10 cellular contexts compared by ENCODE assay signal in genomic region chr10:89001428-89002072, GRCh38. TPM values are rescaled to one million over a fixed set of nuclear protein-coding genes. Genes with fewer than 3 reads are reported as not detected.
DNase-seq lines count a peak whose midpoint lies in the region; ATAC-seq and TF ChIP-seq lines count a peak whose summit lies in the region.
"Had no signal": no experiment of that assay in that cellular context is flagged by ENCODE, and none has a peak within 500 bp of the region (broad histone marks: within the 10 kb centered on the region; RNA-seq: fewer than 3 reads in every experiment).

No MANE protein-coding gene starts in this region.

- peaks cover 4 to 10% of the 10 kb centered on the region in 2 donors for H3K4me1 ChIP-seq in breast epithelium
- peaks cover 2% of the 10 kb centered on the region for H3K4me1 ChIP-seq in mesenchymal stem cell (ENCODE audit: control insufficient read depth, insufficient read depth, low read depth, low read length)

- no peak overlapping the region for H2AK5ac ChIP-seq in mesenchymal stem cell (ENCODE audit: low read length, severe bottlenecking)

- ATAC-seq in natural killer cell treated with Interleukin-12 subunit alpha and Interleukin-12 subunit beta and Interleukin-15 and Interleukin-18, amount 100 ng/mL, for 72 hours, result peak in 1 of 2 donors; percentile 29
- no peak for ATAC-seq in natural killer cell
- ATAC-seq in HG03439 (IDR thresholded peaks at IDR 0.05; ENCODE audit: unreplicated experiment), result no peak
- ATAC-seq in HG02623 (IDR thresholded peaks at IDR 0.05; ENCODE audit: unreplicated experiment), result no peak
- ATAC-seq in HG03139 (IDR thresholded peaks at IDR 0.05; ENCODE audit: unreplicated experiment), result no peak
- ATAC-seq in GM21619 (IDR thresholded peaks at IDR 0.05; ENCODE audit: unreplicated experiment), result no peak

- WGBS in mesenchymal stem cell, result 92% methylated on average over 7 of the region's 7 CpGs

- H3K36me3 Mint-ChIP-seq in natural killer cell treated with Interleukin-12 subunit alpha and Interleukin-12 subunit beta and Interleukin-15 and Interleukin-18, amount 100 ng/mL, for 72 hours, result peaks cover 14% of the 10 kb centered on the region
- peaks cover 7% of the 10 kb centered on the region for H3K36me3 Mint-ChIP-seq in natural killer cell

- H3K4me3 ChIP-seq in breast epithelium (peak overlapping the region in 2 of 3 donors; percentile 33 to 44), mesenchymal stem cell (ENCODE audit: insufficient read depth in 1 of 2, low read depth in 1 of 2, low read length in 2 of 2) (no peak overlapping the region)
- H3K4me3 ChIP-seq: SK-N-MC had no signal

- no peak overlapping the region for H2BK15ac ChIP-seq in mesenchymal stem cell (ENCODE audit: low read depth, poor library complexity, severe bottlenecking)

- H3K27me3 ChIP-seq in breast epithelium (no peaks in the 10 kb centered on the region), mesenchymal stem cell (ENCODE audit: control insufficient read depth in 1 of 2, insufficient read depth in 1 of 2, low read length in 2 of 2) (no peaks in the 10 kb centered on the region)

- peaks cover 34 to 49% of the 10 kb centered on the region in 2 donors for H3K4me1 Mint-ChIP-seq in natural killer cell treated with Interleukin-12 subunit alpha and Interleukin-12 subunit beta and Interleukin-15 and Interleukin-18, amount 100 ng/mL, for 72 hours (ENCODE audit: low read depth in 2 of 2)
- peaks cover 17 to 20% of the 10 kb centered on the region in 2 donors for H3K4me1 Mint-ChIP-seq in natural killer cell

- no peaks in the 10 kb centered on the region for H3K9me3 Mint-ChIP-seq in natural killer cell treated with Interleukin-12 subunit alpha and Interleukin-12 subunit beta and Interleukin-15 and Interleukin-18, amount 100 ng/mL, for 72 hours
- H3K9me3 Mint-ChIP-seq in natural killer cell, result no peaks in the 10 kb centered on the region

- H2BK5ac ChIP-seq in mesenchymal stem cell (ENCODE audit: low read depth, low read length, poor library complexity, severe bottlenecking), result no peak overlapping the region

- H4K91ac ChIP-seq in mesenchymal stem cell (ENCODE audit: low read length), result no peak overlapping the region

- H3K36me3 ChIP-seq in breast epithelium (no peaks in the 10 kb centered on the region), mesenchymal stem cell (ENCODE audit: control insufficient read depth in 1 of 2, insufficient read depth in 2 of 2, low read depth in 1 of 2, low read length in 2 of 2) (peaks cover 0 to 40% of the 10 kb centered on the region in 2 experiments)

- no peak overlapping the region for H3K14ac ChIP-seq in mesenchymal stem cell (ENCODE audit: low read length in 2 of 2)

- no peak overlapping the region for H3K18ac ChIP-seq in mesenchymal stem cell (ENCODE audit: low read depth in 1 of 2, low read length in 2 of 2)

- H3K23ac ChIP-seq in mesenchymal stem cell (ENCODE audit: low read length in 2 of 2), result no peak overlapping the region

- H3K27ac Mint-ChIP-seq in natural killer cell treated with Interleukin-12 subunit alpha and Interleukin-12 subunit beta and Interleukin-15 and Interleukin-18, amount 100 ng/mL, for 72 hours, result peak overlapping the region; percentile 74 to 79
- H3K27ac Mint-ChIP-seq in natural killer cell, result peak overlapping the region in 1 of 2 donors; percentile 54

- H2AFZ ChIP-seq in mesenchymal stem cell (ENCODE audit: low read depth, low read length), result no peak overlapping the region

- peak overlapping the region; percentile 79 for H3K4me3 Mint-ChIP-seq in natural killer cell treated with Interleukin-12 subunit alpha and Interleukin-12 subunit beta and Interleukin-15 and Interleukin-18, amount 100 ng/mL, for 72 hours
- no peak overlapping the region for H3K4me3 Mint-ChIP-seq in natural killer cell

- no peak overlapping the region for H2BK120ac ChIP-seq in mesenchymal stem cell (ENCODE audit: low read depth, low read length)

- intact Hi-C loops in natural killer cell (cut with micrococcal nuclease) (no loop called here), breast epithelium (cut with DNase I; ENCODE audit: low total_unique reads) (no loop called here)

- H3K9me3 ChIP-seq in breast epithelium (no peaks in the 10 kb centered on the region), mesenchymal stem cell (ENCODE audit: control insufficient read depth, low read length) (no peaks in the 10 kb centered on the region)

- no peak overlapping the region for H3K4me2 ChIP-seq in mesenchymal stem cell (ENCODE audit: low read length, poor library complexity, severe bottlenecking)

- H3K27ac ChIP-seq in breast epithelium, result peak overlapping the region; percentile 37 to 80
- no peak overlapping the region for H3K27ac ChIP-seq in mesenchymal stem cell (ENCODE audit: low read length, poor library complexity, severe bottlenecking)
- H3K27ac ChIP-seq: C4-2B, SK-N-MC had no signal

- no peak overlapping the region for H4K8ac ChIP-seq in mesenchymal stem cell (ENCODE audit: low read length)

- peaks cover 26% of the 10 kb centered on the region for H3K79me1 ChIP-seq in mesenchymal stem cell (replicated peaks; ENCODE audit: low read length, poor library complexity, severe bottlenecking)

- DNase-seq in natural killer cell treated with Interleukin-12 subunit alpha and Interleukin-12 subunit beta and Interleukin-15 and Interleukin-18, amount 100 ng/mL, for 72 hours (ENCODE audit: low spot score), result no peak
- no peak for DNase-seq in natural killer cell
- no peak for DNase-seq in breast epithelium (ENCODE audit: low spot score in 2 of 2)
- DNase-seq in mesenchymal stem cell, result no peak

- peak overlapping the region; percentile 96 for H3K9ac ChIP-seq in mesenchymal stem cell (ENCODE audit: low read length)

- no peak for TF ChIP-seq POLR2A in breast epithelium (IDR thresholded peaks at IDR 0.05)

- no peak overlapping the region for H3K4ac ChIP-seq in mesenchymal stem cell (ENCODE audit: low read depth in 1 of 2, low read length in 2 of 2)

- TF ChIP-seq CTCF in natural killer cell (IDR thresholded peaks at IDR 0.05), result no peak
- TF ChIP-seq CTCF in breast epithelium (IDR thresholded peaks at IDR 0.05), result no peak

- no peak overlapping the region for H2BK12ac ChIP-seq in mesenchymal stem cell (ENCODE audit: low read length in 2 of 2)

- H3K27me3 Mint-ChIP-seq in natural killer cell treated with Interleukin-12 subunit alpha and Interleukin-12 subunit beta and Interleukin-15 and Interleukin-18, amount 100 ng/mL, for 72 hours, result no peaks in the 10 kb centered on the region
- H3K27me3 Mint-ChIP-seq in natural killer cell (ENCODE audit: low read depth in 2 of 2), result no peaks in the 10 kb centered on the region

RNA-seq across cellular contexts. Expression of gene FAS, which starts 11.0 kb away (rescaled TPM):
- 10 to 100 TPM; 48.3 to 73.0 TPM for total RNA-seq in natural killer cell treated with Interleukin-12 subunit alpha and Interleukin-12 subunit beta and Interleukin-15 and Interleukin-18, amount 100 ng/mL, for 72 hours
- total RNA-seq in natural killer cell (10 to 100 TPM; 17.3 to 29.9 (median 26.5) TPM), breast epithelium (10 to 100 TPM; 26.9 to 51.5 (median 47.3) TPM)
- polyA plus RNA-seq in mesenchymal stem cell (2013, experiment 1 of 2), result 16.2 TPM
- 18.1 TPM for polyA plus RNA-seq in mesenchymal stem cell (2013, experiment 2 of 2)

RNA-seq across cellular contexts. Expression of gene ACTA2, which starts 49.0 kb away (rescaled TPM):
- 10 to 100 TPM in 1 of 2 donors, 1 to 10 TPM in 1; 8.4 to 19.7 TPM for total RNA-seq in natural killer cell treated with Interleukin-12 subunit alpha and Interleukin-12 subunit beta and Interleukin-15 and Interleukin-18, amount 100 ng/mL, for 72 hours
- total RNA-seq in natural killer cell (10 to 100 TPM in 1 of 3 donors, 1 to 10 TPM in 2; 5.0 to 13.1 (median 7.4) TPM), breast epithelium (1,000 to 10,000 TPM in 2 of 3 donors, 10 to 100 TPM in 1; 87.9 to 1,054 (median 1,036) TPM)
- 390 TPM for polyA plus RNA-seq in mesenchymal stem cell (2013, experiment 1 of 2)
- 385 TPM for polyA plus RNA-seq in mesenchymal stem cell (2013, experiment 2 of 2)

Comparison
In these comparisons a context has a peak if more than half of its experiments do, and no peak if none do; other contexts are left out.
1. H3K4me3 ChIP-seq: peak in breast epithelium (2 of 3); none in mesenchymal stem cell (0 of 2).
2. RNA of gene ACTA2, which starts 49.0 kb away (total RNA-seq): 87.9 to 1,054 TPM in breast epithelium; 8.4 to 19.7 TPM in natural killer cell treated with Interleukin-12 subunit alpha and Interleukin-12 subunit beta and Interleukin-15 and Interleukin-18, amount 100 ng/mL, for 72 hours and 5.0 to 13.1 TPM in natural killer cell; every median in the first group is over 4 times any median in the second.